In genomic region chr2:21276163-21276562, GRCh38 we compare ENCODE assay signal across 23 cellular contexts.
DNase-seq lines count a peak whose midpoint lies in the region; ATAC-seq and FAIRE-seq lines count a peak whose summit lies in the region.
"Had no signal": no experiment of that assay in that cellular context is flagged by ENCODE, and none has a peak within 500 bp of the region (broad histone marks: within the 10 kb centered on the region; RNA-seq: fewer than 3 reads in every experiment).

No MANE protein-coding gene starts in this region.

- FAIRE-seq in small intestine (lab: Jason Lieb, UNC): no peak
- FAIRE-seq: GM19239, H54, RCC 7860 had no signal

- 21 to 65% (median 29%) methylated on average over 15 of the region's 15 CpGs for WGBS in small intestine, 3 donors

- H3K27ac ChIP-seq in SJCRH30 (no peak overlapping the region), small intestine (ENCODE audit: low read depth in 1 of 2, low read length in 1 of 2) (no peak overlapping the region)
- H3K27ac ChIP-seq: SJSA1 had no signal

- H3K4me1 ChIP-seq in SJCRH30: no peaks in the 10 kb centered on the region
- no peaks in the 10 kb centered on the region for H3K4me1 ChIP-seq in small intestine (ENCODE audit: control insufficient read depth in 2 of 2, insufficient read depth in 1 of 2, low read depth in 1 of 2, low read length in 1 of 2)
- H3K4me1 ChIP-seq: SJSA1 had no signal

- H3K4me3 ChIP-seq in SJCRH30 (no peak overlapping the region), small intestine (ENCODE audit: low read depth in 1 of 2, low read length in 2 of 2) (no peak overlapping the region)
- H3K4me3 ChIP-seq: SJSA1 had no signal

- no peaks in the 10 kb centered on the region for H3K9me3 ChIP-seq in SJCRH30 (replicated peaks)
- H3K9me3 ChIP-seq in small intestine (ENCODE audit: control insufficient read depth, low read depth): no peaks in the 10 kb centered on the region
- H3K9me3 ChIP-seq: SJSA1 had no signal

- H3K27me3 ChIP-seq in SJCRH30 (peaks cover 17% of the 10 kb centered on the region), small intestine (ENCODE audit: control insufficient read depth in 2 of 2, insufficient read depth in 2 of 2, low read length in 2 of 2) (no peaks in the 10 kb centered on the region)
- H3K27me3 ChIP-seq: SJSA1 had no signal

- ATAC-seq in HG03457 (IDR thresholded peaks at IDR 0.05; ENCODE audit: unreplicated experiment): no peak
- ATAC-seq: T-cell had no signal

- H3K36me3 ChIP-seq in SJCRH30 (no peaks in the 10 kb centered on the region), small intestine (ENCODE audit: control insufficient read depth in 2 of 2, insufficient read depth in 2 of 2, low read length in 2 of 2) (no peaks in the 10 kb centered on the region)
- H3K36me3 ChIP-seq: SJSA1 had no signal

- DNase-seq in NCI-H748 (lab: John Stamatoyannopoulos, UW; ENCODE audit: unreplicated experiment): peak; percentile 18
- no peak for DNase-seq in NCI-H748 treated with DMSO at 0.1 percent for 48 hours (lab: John Stamatoyannopoulos, UW)
- peak; percentile 29 for DNase-seq in NCI-H1105 treated with DMSO at 0.1 percent for 48 hours (lab: John Stamatoyannopoulos, UW)
- DNase-seq in SJCRH30: peak; percentile 44 to 63
- DNase-seq in small intestine: peak; percentile 37
- DNase-seq in NCI-H1092 (lab: John Stamatoyannopoulos, UW): no peak
- no peak for DNase-seq in NCI-H2196 treated with DMSO at 0.1 percent for 48 hours (lab: John Stamatoyannopoulos, UW; ENCODE audit: unreplicated experiment)
- DNase-seq: C1 segment of cervical spinal cord; CD4-positive, alpha-beta memory T cell; COR-L47; DND-41; KBM-7; MV-4-11; NCI-H1436; NCI-H187 treated with DMSO at 0.1 percent for 48 hours; NCI-H510A; NCI-H774; T-cell had no signal

Comparison
In these comparisons a context has a peak if more than half of its experiments do, and no peak if none do; other contexts are left out.
1. DNase-seq: peak in NCI-H748 (single experiment), NCI-H1105 treated with DMSO at 0.1 percent for 48 hours (single experiment), SJCRH30 (2 of 2) and small intestine (single experiment); none in NCI-H748 treated with DMSO at 0.1 percent for 48 hours (single experiment), NCI-H1092 (single experiment) and NCI-H2196 treated with DMSO at 0.1 percent for 48 hours (single experiment).